Comparison of ENCODE assay signal across 2 cellular contexts in the genomic region with DNA sequence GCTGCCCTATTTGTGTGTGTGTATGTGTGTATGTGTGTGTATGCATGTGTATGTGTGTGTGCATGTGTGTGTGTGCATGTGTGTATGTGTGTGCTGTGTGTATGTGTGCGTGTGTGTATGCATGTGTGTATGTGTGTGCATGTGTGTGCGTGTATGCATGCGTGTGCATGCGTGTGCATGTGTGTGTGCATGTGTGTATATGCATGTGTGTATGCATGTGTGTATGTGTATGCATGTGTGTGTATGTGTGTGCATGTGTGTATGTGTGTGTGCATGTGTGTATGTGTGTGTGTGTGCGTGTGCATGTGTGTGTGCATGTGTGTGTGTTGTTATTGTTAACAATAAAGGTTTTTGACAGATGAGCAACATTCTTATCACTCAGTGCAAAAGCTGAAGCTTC.
TF ChIP-seq lines count a peak whose summit lies in the region.

No MANE protein-coding gene starts in this region.

TF ChIP-seq in IMR-90, 13 proteins besides CTCF, POLR2A, EP300 and RAD21:
- TF ChIP-seq RFX5 (IDR thresholded peaks at IDR 0.05; ENCODE audit: low read depth, low read length) (no peak), CEBPB (IDR thresholded peaks at IDR 0.05; ENCODE audit: low read depth, low read length) (no peak), MAFK (IDR thresholded peaks at IDR 0.05; ENCODE audit: low read depth, low read length) (no peak), BHLHE40 (IDR thresholded peaks at IDR 0.05; ENCODE audit: low read depth, low read length) (no peak), NFE2L2 (IDR thresholded peaks at IDR 0.05; ENCODE audit: low read depth, low read length) (no peak), CHD1 (IDR thresholded peaks at IDR 0.05; ENCODE audit: low read depth, low read length) (no peak), RCOR1 (IDR thresholded peaks at IDR 0.05; ENCODE audit: insufficient replicate concordance, low read length) (no peak), MXI1 (IDR thresholded peaks at IDR 0.05; ENCODE audit: borderline replicate concordance, low read depth, low read length) (no peak), FOS (IDR thresholded peaks at IDR 0.05; ENCODE audit: low read depth, low read length) (no peak), MAZ (IDR thresholded peaks at IDR 0.05; ENCODE audit: borderline replicate concordance, low read depth, low read length) (no peak), SMC3 (IDR thresholded peaks at IDR 0.05; ENCODE audit: low read depth, low read length) (no peak)
- TF ChIP-seq, protein P1, sequence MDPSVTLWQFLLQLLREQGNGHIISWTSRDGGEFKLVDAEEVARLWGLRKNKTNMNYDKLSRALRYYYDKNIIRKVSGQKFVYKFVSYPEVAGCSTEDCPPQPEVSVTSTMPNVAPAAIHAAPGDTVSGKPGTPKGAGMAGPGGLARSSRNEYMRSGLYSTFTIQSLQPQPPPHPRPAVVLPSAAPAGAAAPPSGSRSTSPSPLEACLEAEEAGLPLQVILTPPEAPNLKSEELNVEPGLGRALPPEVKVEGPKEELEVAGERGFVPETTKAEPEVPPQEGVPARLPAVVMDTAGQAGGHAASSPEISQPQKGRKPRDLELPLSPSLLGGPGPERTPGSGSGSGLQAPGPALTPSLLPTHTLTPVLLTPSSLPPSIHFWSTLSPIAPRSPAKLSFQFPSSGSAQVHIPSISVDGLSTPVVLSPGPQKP (IDR thresholded peaks at IDR 0.05; ENCODE audit: borderline replicate concordance, low read depth, low read length) = no peak
- TF ChIP-seq, protein P2, sequence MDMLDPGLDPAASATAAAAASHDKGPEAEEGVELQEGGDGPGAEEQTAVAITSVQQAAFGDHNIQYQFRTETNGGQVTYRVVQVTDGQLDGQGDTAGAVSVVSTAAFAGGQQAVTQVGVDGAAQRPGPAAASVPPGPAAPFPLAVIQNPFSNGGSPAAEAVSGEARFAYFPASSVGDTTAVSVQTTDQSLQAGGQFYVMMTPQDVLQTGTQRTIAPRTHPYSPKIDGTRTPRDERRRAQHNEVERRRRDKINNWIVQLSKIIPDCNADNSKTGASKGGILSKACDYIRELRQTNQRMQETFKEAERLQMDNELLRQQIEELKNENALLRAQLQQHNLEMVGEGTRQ (IDR thresholded peaks at IDR 0.05; ENCODE audit: low read depth, low read length) = no peak

TF ChIP-seq in K562, 482 proteins besides CTCF, POLR2A, EP300 and RAD21:
- TF ChIP-seq PHF20 (IDR thresholded peaks at IDR 0.05; ENCODE audit: partially characterized antibody) (peak; percentile 45), MYNN (IDR thresholded peaks at IDR 0.05) (peak; percentile 60; the same call in 1 of the 2 replicates), MYNN (CRISPR knock-in tag; IDR thresholded peaks at IDR 0.05) (no peak)
- TF ChIP-seq, protein P3, sequence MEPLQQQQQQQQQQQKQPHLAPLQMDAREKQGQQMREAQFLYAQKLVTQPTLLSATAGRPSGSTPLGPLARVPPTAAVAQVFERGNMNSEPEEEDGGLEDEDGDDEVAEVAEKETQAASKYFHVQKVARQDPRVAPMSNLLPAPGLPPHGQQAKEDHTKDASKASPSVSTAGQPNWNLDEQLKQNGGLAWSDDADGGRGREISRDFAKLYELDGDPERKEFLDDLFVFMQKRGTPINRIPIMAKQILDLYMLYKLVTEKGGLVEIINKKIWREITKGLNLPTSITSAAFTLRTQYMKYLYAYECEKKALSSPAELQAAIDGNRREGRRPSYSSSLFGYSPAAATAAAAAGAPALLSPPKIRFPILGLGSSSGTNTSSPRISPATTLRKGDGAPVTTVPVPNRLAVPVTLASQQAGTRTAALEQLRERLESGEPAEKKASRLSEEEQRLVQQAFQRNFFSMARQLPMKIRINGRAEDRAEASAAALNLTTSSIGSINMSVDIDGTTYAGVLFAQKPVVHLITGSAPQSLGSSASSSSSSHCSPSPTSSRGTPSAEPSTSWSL (CRISPR knock-in tag; IDR thresholded peaks at IDR 0.05; ENCODE audit: borderline replicate concordance) = no peak
